18 cellular contexts compared by ENCODE assay signal in genomic region chr3:64916192-64916798, GRCh38.
A peak's percentile ranks its signal among the peaks of the same experiment; 100 is the strongest.
DNase-seq lines count a peak whose midpoint lies in the region; ATAC-seq, FAIRE-seq and TF ChIP-seq lines count a peak whose summit lies in the region.
"Had no signal": no experiment of that assay in that cellular context is flagged by ENCODE, and none has a peak within 500 bp of the region (broad histone marks: within the 10 kb centered on the region; RNA-seq: fewer than 3 reads in every experiment).

No MANE protein-coding gene starts in this region.

- no peaks in the 10 kb centered on the region for H3K9me3 ChIP-seq in HepG2 (ENCODE audit: low read length)
- H3K9me3 ChIP-seq: breast epithelium had no signal

- no peak for FAIRE-seq in HepG2 (lab: Jason Lieb, UNC)

- peaks cover 32% of the 10 kb centered on the region for H3K4me1 Mint-ChIP-seq in Calu3 (ENCODE audit: low read depth, unreplicated experiment)
- peaks cover 49% of the 10 kb centered on the region for H3K4me1 Mint-ChIP-seq in WTC11
- H3K4me1 Mint-ChIP-seq: naive thymus-derived CD4-positive, alpha-beta T cell had no signal

- no peak for TF ChIP-seq RAD21 in HepG2 (CRISPR knock-in tag; IDR thresholded peaks at IDR 0.05)

- H3K4me3 ChIP-seq in HepG2 (replicated peaks in 1 of 3; ENCODE audit: insufficient read depth in 1 of 3, low read depth in 2 of 3, low read length in 3 of 3): no peak overlapping the region
- H3K4me3 ChIP-seq: breast epithelium, spleen had no signal

- BruUV-seq in Calu3 (replicated peaks; lab: Mats Ljungman, UMichigan) (no TSS peak), HepG2 (replicated peaks; lab: Mats Ljungman, UMichigan) (no TSS peak)

- H3K27me3 ChIP-seq in HepG2 (ENCODE audit: control insufficient read depth in 1 of 2, insufficient read depth in 2 of 2, low read length in 2 of 2): no peaks in the 10 kb centered on the region; a peak in 1 of 5 replicates
- H3K27me3 ChIP-seq: breast epithelium, spleen had no signal

- no peak overlapping the region for H3K4me2 ChIP-seq in HepG2 (ENCODE audit: low read depth, low read length)

- H3K36me3 Mint-ChIP-seq in Calu3 (ENCODE audit: insufficient read depth, unreplicated experiment): peaks cover 4% of the 10 kb centered on the region
- H3K36me3 Mint-ChIP-seq in WTC11: peaks cover 9% of the 10 kb centered on the region
- H3K36me3 Mint-ChIP-seq: CD8-positive, alpha-beta T cell; naive thymus-derived CD4-positive, alpha-beta T cell had no signal

- H3K36me3 ChIP-seq in HepG2 (replicated peaks in 1 of 2; ENCODE audit: control insufficient read depth in 1 of 2, insufficient read depth in 2 of 2, low read length in 2 of 2): no peaks in the 10 kb centered on the region
- H3K36me3 ChIP-seq: breast epithelium, spleen had no signal

- no peak for TF ChIP-seq POLR2A in HepG2 (IDR thresholded peaks at IDR 0.05; ENCODE audit: insufficient read depth in 1 of 2, low read depth in 2 of 2, low read length in 2 of 2)

- TF ChIP-seq EP300 in HepG2 (IDR thresholded peaks at IDR 0.05; ENCODE audit: low read depth in 2 of 2, low read length in 2 of 2) (no peak), HepG2 (CRISPR knock-in tag; IDR thresholded peaks at IDR 0.05; ENCODE audit: borderline replicate concordance) (no peak)

- no peaks in the 10 kb centered on the region for H3K9me3 Mint-ChIP-seq in Calu3 (ENCODE audit: low read depth, unreplicated experiment)
- peaks cover 14% of the 10 kb centered on the region for H3K9me3 Mint-ChIP-seq in WTC11
- H3K9me3 Mint-ChIP-seq: CD8-positive, alpha-beta T cell had no signal

- H3K27ac Mint-ChIP-seq in Calu3 (ENCODE audit: unreplicated experiment) (peak overlapping the region; percentile 20), WTC11 (no peak overlapping the region)
- H3K27ac Mint-ChIP-seq: CD8-positive, alpha-beta T cell; naive thymus-derived CD4-positive, alpha-beta T cell had no signal

- H3K4me3 Mint-ChIP-seq in Calu3 (ENCODE audit: low read depth, unreplicated experiment): no peak overlapping the region
- H3K4me3 Mint-ChIP-seq in WTC11: no peak overlapping the region
- H3K4me3 Mint-ChIP-seq: CD8-positive, alpha-beta T cell; naive thymus-derived CD4-positive, alpha-beta T cell had no signal

- no peak for TF ChIP-seq CTCF in Calu3 (IDR thresholded peaks at IDR 0.05; ENCODE audit: unreplicated experiment)
- TF ChIP-seq CTCF in WTC11 (IDR thresholded peaks at IDR 0.05): no peak
- TF ChIP-seq CTCF in HepG2 (CRISPR knock-in tag; IDR thresholded peaks at IDR 0.05): no peak

- CTCF ChIA-PET in Calu3 (lab: Charles Lee): no interaction called here
- CTCF ChIA-PET in WTC11 (lab: Charles Lee): no interaction called here
- CTCF ChIA-PET in HepG2 (lab: Yijun Ruan, JAX; ENCODE audit: low intra/inter-chr PET ratio, low total read pairs): no interaction called here

- no peaks in the 10 kb centered on the region for H3K79me2 ChIP-seq in HepG2 (ENCODE audit: insufficient read depth, low read length)

- intact Hi-C loops in Calu3 (cut with micrococcal nuclease; ENCODE audit: unreplicated experiment): no loop called here
- intact Hi-C loops in HepG2 (cut with micrococcal nuclease; ENCODE audit: unreplicated experiment): no loop called here
- intact Hi-C loops in sciatic nerve (cut with DNase I): no loop called here

- DNase-seq in Calu3 (no peak), WTC11 (ENCODE audit: low spot score) (no peak), HepG2 (ENCODE audit: low spot score) (no peak), sciatic nerve (ENCODE audit: low spot score) (no peak), activated gamma-delta T cell (lab: John Stamatoyannopoulos, UW) (no peak), dermis blood vessel endothelial cell (no peak), G401 (ENCODE audit: low spot score) (no peak)
- DNase-seq: activated CD4-positive, alpha-beta T cell treated with anti-CD3 and anti-CD28 coated beads for 48 hours; activated effector memory CD4-positive, alpha-beta T cell treated with Interleukin-2 at 50 U/mL for 16 hours; CD8-positive, alpha-beta T cell; KG1; MV-4-11; naive thymus-derived CD4-positive, alpha-beta T cell; NCI-H187 treated with DMSO at 0.1 percent for 48 hours; SHP77 treated with DMSO at 0.1 percent for 48 hours; spleen; stimulated activated CD8-positive, alpha-beta memory T cell treated with anti-CD3 and anti-CD28 coated beads, Interleukin-4, amount 100 ng/mL, for 48 hours had no signal

- H3K27me3 Mint-ChIP-seq in Calu3 (ENCODE audit: unreplicated experiment) (no peaks in the 10 kb centered on the region), WTC11 (ENCODE audit: low read depth) (peaks cover 53% of the 10 kb centered on the region)

- WGBS in HepG2 (ENCODE audit: low lambda C conversion rate): 18% methylated on average over 7 of the region's 8 CpGs

- in situ Hi-C loops in HepG2 (cut with HindIII; ENCODE audit: extremely low pct_ligation_motif_present, low pct_unique_long_range_greater_than_20kb): no loop called here
- in situ Hi-C loops in G401 (cut with HindIII; ENCODE audit: low sequenced_read_pairs): no loop called here

- ATAC-seq in WTC11: peak; percentile 13; the same call in 1 of the 2 replicates
- ATAC-seq in HepG2: peak; percentile 87
- peak; percentile 49 for ATAC-seq in sciatic nerve
- ATAC-seq: CD8-positive, alpha-beta T cell; naive thymus-derived CD4-positive, alpha-beta T cell had no signal

- POLR2A ChIA-PET in WTC11 (lab: Charles Lee) (no interaction called here), HepG2 (lab: Yijun Ruan, JAX) (no interaction called here)

- H3K27ac ChIP-seq in HepG2 (ENCODE audit: extremely low read length, insufficient read depth, low read length): no peak overlapping the region

- H4K20me1 ChIP-seq in HepG2 (ENCODE audit: insufficient read depth, low read length): no peaks in the 10 kb centered on the region

- no peak overlapping the region for H3K9ac ChIP-seq in HepG2 (ENCODE audit: insufficient read depth, low read depth, low read length)

- no peaks in the 10 kb centered on the region for H3K4me1 ChIP-seq in HepG2 (ENCODE audit: insufficient read depth, low read length)
- H3K4me1 ChIP-seq: breast epithelium had no signal

- H2AFZ ChIP-seq in HepG2 (ENCODE audit: low read length): no peak overlapping the region

TF ChIP-seq in WTC11, 78 proteins besides CTCF, POLR2A, EP300 and RAD21 (continues in another document):
- TF ChIP-seq IRF1 (CRISPR knock-in tag; IDR thresholded peaks at IDR 0.05): no peak
- TF ChIP-seq GTF2I (CRISPR knock-in tag; conservative IDR thresholded peaks at IDR 0.05): no peak

TF ChIP-seq in HepG2, 621 proteins besides CTCF, POLR2A, EP300 and RAD21:
- TF ChIP-seq ARNT (IDR thresholded peaks at IDR 0.05) (no peak), HNF4A (CRISPR knock-in tag; IDR thresholded peaks at IDR 0.05) (peak; percentile 35; the same call in 1 of the 2 replicates), JARID2 (CRISPR knock-in tag; IDR thresholded peaks at IDR 0.05; ENCODE audit: insufficient replicate concordance) (no peak)
- TF ChIP-seq, protein P1, sequence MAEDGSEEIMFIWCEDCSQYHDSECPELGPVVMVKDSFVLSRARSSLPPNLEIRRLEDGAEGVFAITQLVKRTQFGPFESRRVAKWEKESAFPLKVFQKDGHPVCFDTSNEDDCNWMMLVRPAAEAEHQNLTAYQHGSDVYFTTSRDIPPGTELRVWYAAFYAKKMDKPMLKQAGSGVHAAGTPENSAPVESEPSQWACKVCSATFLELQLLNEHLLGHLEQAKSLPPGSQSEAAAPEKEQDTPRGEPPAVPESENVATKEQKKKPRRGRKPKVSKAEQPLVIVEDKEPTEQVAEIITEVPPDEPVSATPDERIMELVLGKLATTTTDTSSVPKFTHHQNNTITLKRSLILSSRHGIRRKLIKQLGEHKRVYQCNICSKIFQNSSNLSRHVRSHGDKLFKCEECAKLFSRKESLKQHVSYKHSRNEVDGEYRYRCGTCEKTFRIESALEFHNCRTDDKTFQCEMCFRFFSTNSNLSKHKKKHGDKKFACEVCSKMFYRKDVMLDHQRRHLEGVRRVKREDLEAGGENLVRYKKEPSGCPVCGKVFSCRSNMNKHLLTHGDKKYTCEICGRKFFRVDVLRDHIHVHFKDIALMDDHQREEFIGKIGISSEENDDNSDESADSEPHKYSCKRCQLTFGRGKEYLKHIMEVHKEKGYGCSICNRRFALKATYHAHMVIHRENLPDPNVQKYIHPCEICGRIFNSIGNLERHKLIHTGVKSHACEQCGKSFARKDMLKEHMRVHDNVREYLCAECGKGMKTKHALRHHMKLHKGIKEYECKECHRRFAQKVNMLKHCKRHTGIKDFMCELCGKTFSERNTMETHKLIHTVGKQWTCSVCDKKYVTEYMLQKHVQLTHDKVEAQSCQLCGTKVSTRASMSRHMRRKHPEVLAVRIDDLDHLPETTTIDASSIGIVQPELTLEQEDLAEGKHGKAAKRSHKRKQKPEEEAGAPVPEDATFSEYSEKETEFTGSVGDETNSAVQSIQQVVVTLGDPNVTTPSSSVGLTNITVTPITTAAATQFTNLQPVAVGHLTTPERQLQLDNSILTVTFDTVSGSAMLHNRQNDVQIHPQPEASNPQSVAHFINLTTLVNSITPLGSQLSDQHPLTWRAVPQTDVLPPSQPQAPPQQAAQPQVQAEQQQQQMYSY (CRISPR knock-in tag; IDR thresholded peaks at IDR 0.05): peak; percentile 89

Comparison
In these comparisons a context has a peak if more than half of its experiments do, and no peak if none do; other contexts are left out.
1. ATAC-seq: peak in every context shown above with its lines; median percentile 87 in HepG2; 49 in sciatic nerve; 13 in WTC11.